ENCODE assay signal across 22 cellular contexts in genomic region chr2:177797808-177798207, GRCh38.
"Had no signal": no experiment of that assay in that cellular context is flagged by ENCODE, and none has a peak within 500 bp of the region (broad histone marks: within the 10 kb centered on the region; RNA-seq: fewer than 3 reads in every experiment).

No MANE protein-coding gene starts in this region.

- H2AFZ ChIP-seq: parathyroid adenoma had no signal

- H3K4me3 ChIP-seq: colonic mucosa, tibial artery had no signal

- H3K9me3 ChIP-seq: colonic mucosa, neutrophil, tibial artery had no signal

- DNase-seq: activated CD4-positive, alpha-beta T cell treated with anti-CD3 and anti-CD28 coated beads for 1 hour; activated CD8-positive, alpha-beta memory T cell treated with anti-CD3 and anti-CD28 coated beads for 24 hours; activated CD8-positive, alpha-beta memory T cell treated with anti-CD3 and anti-CD28 coated beads, Interleukin-2, amount 50 U/mL, for 48 hours; activated effector memory CD4-positive, alpha-beta T cell treated with Interleukin-2 at 50 U/mL for 16 hours; activated naive CD4-positive, alpha-beta T cell treated with anti-CD3 and anti-CD28 coated beads, Interleukin-2, amount 10 ng/mL, durations not matched to agents 7 days and 5 days; activated naive CD8-positive, alpha-beta T cell treated with anti-CD3 and anti-CD28 coated beads, Interleukin-2, amount 50 U/mL, for 24 hours; activated T-cell treated with anti-CD3 and anti-CD28 coated beads, Interleukin-2, amount 50 U/mL, for 48 hours; anterior cingulate cortex; colonic mucosa; erythroblast; head of caudate nucleus; islet precursor cell; mesenchymal stem cell; naive thymus-derived CD4-positive, alpha-beta T cell; stimulated activated CD4-positive, alpha-beta T cell treated with anti-CD3 and anti-CD28 coated beads, Interleukin-2, amount 100 ng/mL, for 24 hours; stimulated activated naive CD4-positive, alpha-beta T cell treated with Interleukin-2 at 50 U/mL for 16 hours; substantia nigra; T-helper 2 cell; tibial artery had no signal

- ATAC-seq: activated naive CD8-positive, alpha-beta T cell treated with anti-CD3 and anti-CD28 coated beads, Interleukin-2, amount 50 U/mL, for 24 hours; naive thymus-derived CD4-positive, alpha-beta T cell had no signal

- H3K27me3 ChIP-seq: colonic mucosa, tibial artery had no signal

- H3K36me3 ChIP-seq: colonic mucosa, neutrophil, tibial artery had no signal

- H3K27ac ChIP-seq: colonic mucosa, neutrophil, parathyroid adenoma, tibial artery, VCaP had no signal

- H3K9ac ChIP-seq: parathyroid adenoma had no signal

- H3K79me2 ChIP-seq: parathyroid adenoma had no signal
